ENCODE assay signal across 9 cellular contexts in the genomic region with DNA sequence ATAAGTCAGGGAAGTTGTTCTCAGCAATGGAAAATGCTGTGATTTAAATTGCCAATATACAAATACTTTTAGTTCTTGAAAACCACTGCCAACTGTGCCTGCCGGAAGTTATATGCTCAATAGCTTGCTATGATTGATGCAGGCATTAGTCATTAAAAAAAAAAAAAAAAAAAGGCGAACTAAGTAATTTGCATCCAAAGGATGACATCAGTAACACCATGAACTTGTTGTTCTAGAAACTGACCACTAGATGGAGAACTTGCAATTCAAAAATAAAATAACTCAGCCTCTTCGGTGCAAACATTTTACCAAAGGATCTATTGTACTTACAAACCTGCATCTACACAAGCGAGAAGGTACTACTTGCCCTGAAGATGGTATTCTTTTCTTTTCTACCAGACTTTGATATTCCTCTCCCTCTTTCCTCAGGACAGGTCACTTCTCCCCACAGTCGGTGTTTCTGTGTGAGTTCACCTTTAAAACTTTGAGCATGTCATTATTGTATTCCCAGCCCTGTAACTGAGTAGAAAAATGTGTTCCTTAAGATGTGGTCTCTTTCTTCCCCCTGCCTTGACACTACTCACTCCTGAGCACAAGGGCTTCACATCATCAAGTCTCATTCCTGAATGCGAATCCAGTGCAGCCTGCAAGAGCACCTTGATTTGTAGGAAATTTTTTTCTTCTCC.
DNase-seq lines count a peak whose midpoint lies in the region; ATAC-seq and TF ChIP-seq lines count a peak whose summit lies in the region.
"Had no signal": no experiment of that assay in that cellular context is flagged by ENCODE, and none has a peak within 500 bp of the region (broad histone marks: within the 10 kb centered on the region; RNA-seq: fewer than 3 reads in every experiment).

No MANE protein-coding gene starts in this region.

- no peaks in the 10 kb centered on the region for H3K36me3 Mint-ChIP-seq in natural killer cell

- POLR2A ChIA-PET in AG04449 (lab: Yijun Ruan, JAX) = interaction anchor here (0.6 kb wide), 1 partner anchor 12 kb away, joined by 3 read pairs; no protein-coding TSS in a partner anchor

- TF ChIP-seq CTCF in AG04449 (IDR thresholded peaks at IDR 0.05; ENCODE audit: insufficient read depth, low read length, missing control alignments) (peak; percentile 18), GM12875 (IDR thresholded peaks at IDR 0.05; ENCODE audit: borderline replicate concordance, insufficient read depth, low read depth, low read length) (peak; percentile 41; the same call in 1 of the 2 replicates), epithelial cell of proximal tubule (conservative IDR thresholded peaks at IDR 0.05; ENCODE audit: low read depth, low read length) (peak; percentile 67), natural killer cell (IDR thresholded peaks at IDR 0.05) (peak; percentile 67)

- peaks cover 8 to 14% of the 10 kb centered on the region in 2 donors for H3K27me3 Mint-ChIP-seq in natural killer cell (ENCODE audit: low read depth in 2 of 2)

- intact Hi-C loops in natural killer cell (cut with micrococcal nuclease) = loop anchor here (1.0 to 5.0 kb wide), 2 partner anchors 816 to 914 kb away; no protein-coding TSS in a partner anchor

- H3K4me1 Mint-ChIP-seq in natural killer cell = peaks cover 8% of the 10 kb centered on the region in 2 donors

- DNase-seq in AG04449 (ENCODE audit: low read depth, low spot score) (peak; percentile 46), NAMALWA (ENCODE audit: low spot score) (peak; percentile 93), SIG-M5 treated with dmso at 0.1 percent for 504 hours (lab: John Stamatoyannopoulos, UW; ENCODE audit: unreplicated experiment) (peak; percentile 78), epithelial cell of proximal tubule (ENCODE audit: low read depth) (no peak), natural killer cell (no peak)

- CTCF ChIA-PET in AG04449 (lab: Yijun Ruan, JAX) = interaction anchor here (0.7 to 4.9 kb wide), 15 partner anchors 12 to 952 kb away, joined by 3 to 43 read pairs (median 3); no protein-coding TSS in a partner anchor

- H3K9me3 Mint-ChIP-seq in natural killer cell = no peaks in the 10 kb centered on the region

- H3K4me3 ChIP-seq in AG04449 (ENCODE audit: low read depth, low read length) (no peak overlapping the region), GM12875 (ENCODE audit: low read depth, low read length) (no peak overlapping the region), epithelial cell of proximal tubule (ENCODE audit: low read depth, low read length) (no peak overlapping the region)
- H3K4me3 ChIP-seq: skin epidermis had no signal

- H3K4me3 Mint-ChIP-seq in natural killer cell = no peak overlapping the region

- ATAC-seq in HG02642 (IDR thresholded peaks at IDR 0.05; ENCODE audit: poor library complexity, unreplicated experiment) (peak; percentile 78), natural killer cell (peak; percentile 68 to 85 (median 71)), GM19328 (IDR thresholded peaks at IDR 0.05; ENCODE audit: unreplicated experiment) (no peak)

- H3K27ac Mint-ChIP-seq in natural killer cell = no peak overlapping the region

Comparison
In these comparisons a context has a peak if more than half of its experiments do, and no peak if none do; other contexts are left out.
1. DNase-seq: peak in AG04449 (single experiment), NAMALWA (single experiment) and SIG-M5 treated with dmso at 0.1 percent for 504 hours (single experiment); none in epithelial cell of proximal tubule (single experiment) and natural killer cell (single experiment).
2. Peak in every context shown above with its lines, with median percentiles within 50 percentile points of each other: CTCF ChIP-seq.